ENCODE assay signal across 1 cellular context in the genomic region with DNA sequence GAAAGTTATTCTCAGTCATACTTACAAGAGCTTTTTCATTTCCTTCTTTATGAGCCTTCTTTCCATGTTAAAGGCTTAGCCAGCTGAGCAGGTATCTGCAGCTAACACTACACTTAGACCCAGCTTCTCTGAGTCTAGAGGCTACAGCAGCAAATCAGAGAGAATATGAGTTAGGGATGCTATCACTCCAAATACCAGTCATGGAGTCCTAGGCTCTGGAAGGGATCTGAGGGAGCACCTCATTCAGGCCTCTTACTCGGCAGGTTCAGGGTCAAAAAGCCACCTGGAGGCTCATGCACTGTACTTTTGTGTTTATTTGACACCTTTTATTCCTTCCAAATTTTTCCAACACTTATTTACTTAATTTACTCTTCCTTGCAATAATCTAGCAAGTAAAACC.
A peak's percentile ranks its signal among the peaks of the same experiment; 100 is the strongest.
TF ChIP-seq lines count a peak whose summit lies in the region.

No MANE protein-coding gene starts in this region.

TF ChIP-seq in HepG2, 621 proteins besides CTCF, POLR2A, EP300 and RAD21:
- TF ChIP-seq, protein P1, sequence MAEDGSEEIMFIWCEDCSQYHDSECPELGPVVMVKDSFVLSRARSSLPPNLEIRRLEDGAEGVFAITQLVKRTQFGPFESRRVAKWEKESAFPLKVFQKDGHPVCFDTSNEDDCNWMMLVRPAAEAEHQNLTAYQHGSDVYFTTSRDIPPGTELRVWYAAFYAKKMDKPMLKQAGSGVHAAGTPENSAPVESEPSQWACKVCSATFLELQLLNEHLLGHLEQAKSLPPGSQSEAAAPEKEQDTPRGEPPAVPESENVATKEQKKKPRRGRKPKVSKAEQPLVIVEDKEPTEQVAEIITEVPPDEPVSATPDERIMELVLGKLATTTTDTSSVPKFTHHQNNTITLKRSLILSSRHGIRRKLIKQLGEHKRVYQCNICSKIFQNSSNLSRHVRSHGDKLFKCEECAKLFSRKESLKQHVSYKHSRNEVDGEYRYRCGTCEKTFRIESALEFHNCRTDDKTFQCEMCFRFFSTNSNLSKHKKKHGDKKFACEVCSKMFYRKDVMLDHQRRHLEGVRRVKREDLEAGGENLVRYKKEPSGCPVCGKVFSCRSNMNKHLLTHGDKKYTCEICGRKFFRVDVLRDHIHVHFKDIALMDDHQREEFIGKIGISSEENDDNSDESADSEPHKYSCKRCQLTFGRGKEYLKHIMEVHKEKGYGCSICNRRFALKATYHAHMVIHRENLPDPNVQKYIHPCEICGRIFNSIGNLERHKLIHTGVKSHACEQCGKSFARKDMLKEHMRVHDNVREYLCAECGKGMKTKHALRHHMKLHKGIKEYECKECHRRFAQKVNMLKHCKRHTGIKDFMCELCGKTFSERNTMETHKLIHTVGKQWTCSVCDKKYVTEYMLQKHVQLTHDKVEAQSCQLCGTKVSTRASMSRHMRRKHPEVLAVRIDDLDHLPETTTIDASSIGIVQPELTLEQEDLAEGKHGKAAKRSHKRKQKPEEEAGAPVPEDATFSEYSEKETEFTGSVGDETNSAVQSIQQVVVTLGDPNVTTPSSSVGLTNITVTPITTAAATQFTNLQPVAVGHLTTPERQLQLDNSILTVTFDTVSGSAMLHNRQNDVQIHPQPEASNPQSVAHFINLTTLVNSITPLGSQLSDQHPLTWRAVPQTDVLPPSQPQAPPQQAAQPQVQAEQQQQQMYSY (CRISPR knock-in tag; IDR thresholded peaks at IDR 0.05) = peak; percentile 83
- no peak for TF ChIP-seq JUND (CRISPR knock-in tag; IDR thresholded peaks at IDR 0.05)
